8 cellular contexts compared by ENCODE assay signal in genomic region chr1:159010398-159010797, GRCh38. TPM values are rescaled to one million over a fixed set of nuclear protein-coding genes. Genes with fewer than 3 reads are reported as not detected.
A peak's percentile ranks its signal among the peaks of the same experiment; 100 is the strongest.
DNase-seq lines count a peak whose midpoint lies in the region; ATAC-seq and TF ChIP-seq lines count a peak whose summit lies in the region.

No MANE protein-coding gene starts in this region.

- H3K4me3 ChIP-seq in right atrium auricular region: peak overlapping the region; percentile 46 to 54
- peak overlapping the region; percentile 24 for H3K4me3 ChIP-seq in mucosa of descending colon
- peak overlapping the region; percentile 52 to 59 for H3K4me3 ChIP-seq in uterus

- no peaks in the 10 kb centered on the region for H3K9me3 ChIP-seq in right atrium auricular region
- H3K9me3 ChIP-seq in mucosa of descending colon: no peaks in the 10 kb centered on the region
- H3K9me3 ChIP-seq in uterus: no peaks in the 10 kb centered on the region

- CTCF ChIA-PET in MCF 10A (lab: Yijun Ruan, JAX): interaction anchor here (0.6 to 2.2 kb wide), 6 partner anchors 30 to 1019 kb away, joined by 3 to 8 read pairs (median 4); no protein-coding TSS in a partner anchor

- DNase-seq in right atrium auricular region (ENCODE audit: low spot score): no peak
- no peak for DNase-seq in cardiac septum (ENCODE audit: low spot score)
- no peak for DNase-seq in MCF 10A (ENCODE audit: unreplicated experiment)
- no peak for DNase-seq in mucosa of descending colon
- no peak for DNase-seq in uterus
- DNase-seq in NCI-H2196 treated with DMSO at 0.1 percent for 48 hours (lab: John Stamatoyannopoulos, UW; ENCODE audit: unreplicated experiment): no peak

- H3K27me3 Mint-ChIP-seq in MCF 10A (ENCODE audit: insufficient read depth, unreplicated experiment): no peaks in the 10 kb centered on the region

- peaks cover 0 to 36% of the 10 kb centered on the region in 2 donors for H3K4me1 ChIP-seq in right atrium auricular region
- peaks cover 14% of the 10 kb centered on the region for H3K4me1 ChIP-seq in mucosa of descending colon (ENCODE audit: low read depth)
- H3K4me1 ChIP-seq in uterus: no peaks in the 10 kb centered on the region

- TF ChIP-seq CTCF in right atrium auricular region (IDR thresholded peaks at IDR 0.05): no peak
- no peak for TF ChIP-seq CTCF in MCF 10A (IDR thresholded peaks at IDR 0.05; ENCODE audit: unreplicated experiment)
- TF ChIP-seq CTCF in mucosa of descending colon (IDR thresholded peaks at IDR 0.05): no peak
- no peak for TF ChIP-seq CTCF in uterus (IDR thresholded peaks at IDR 0.05)

- H3K4me1 Mint-ChIP-seq in MCF 10A (ENCODE audit: insufficient read depth, unreplicated experiment): peaks cover 58% of the 10 kb centered on the region

- H3K9me3 Mint-ChIP-seq in MCF 10A (ENCODE audit: unreplicated experiment): peaks cover 10% of the 10 kb centered on the region

- H3K27ac ChIP-seq in right atrium auricular region (peak overlapping the region; percentile 85), uterus (peak overlapping the region; percentile 88 to 98)

- peak overlapping the region; percentile 97 for H3K27ac Mint-ChIP-seq in MCF 10A (ENCODE audit: low read depth, unreplicated experiment)

- TF ChIP-seq POLR2A in uterus (IDR thresholded peaks at IDR 0.05): no peak

- H3K27me3 ChIP-seq in right atrium auricular region (no peaks in the 10 kb centered on the region), uterus (no peaks in the 10 kb centered on the region)

- peaks cover 39% of the 10 kb centered on the region for H3K36me3 Mint-ChIP-seq in MCF 10A (ENCODE audit: insufficient read depth, unreplicated experiment)

- ATAC-seq in mucosa of descending colon (no peak), GM21529 (IDR thresholded peaks at IDR 0.05; ENCODE audit: unreplicated experiment) (no peak), HG03521 (IDR thresholded peaks at IDR 0.05; ENCODE audit: unreplicated experiment) (no peak)

- H3K36me3 ChIP-seq in right atrium auricular region (no peaks in the 10 kb centered on the region), mucosa of descending colon (ENCODE audit: low read depth) (no peaks in the 10 kb centered on the region), uterus (no peaks in the 10 kb centered on the region)

- POLR2A ChIA-PET in MCF 10A (lab: Yijun Ruan, JAX): interaction anchor here (0.6 to 4.2 kb wide), 22 partner anchors 9 to 1878 kb away, joined by 3 to 120 read pairs (median 4); a partner anchor contains a TSS

- peak overlapping the region; percentile 88 for H3K4me3 Mint-ChIP-seq in MCF 10A (ENCODE audit: unreplicated experiment)

- BruUV-seq in MCF 10A (replicated peaks; lab: Mats Ljungman, UMichigan): TSS peak; percentile 75

- intact Hi-C loops in cardiac septum (cut with DNase I): loop anchor here (1.0 kb wide), 1 partner anchor 10 kb away; no protein-coding TSS in a partner anchor
- intact Hi-C loops in MCF 10A (cut with micrococcal nuclease): no loop called here
- intact Hi-C loops in mucosa of descending colon (cut with DNase I, micrococcal nuclease): no loop called here
- intact Hi-C loops in uterus (cut with DNase I; ENCODE audit: low total_unique reads): no loop called here

RNA-seq across cellular contexts. Expression of gene IFI16, which starts 0.7 kb away (rescaled TPM):
- total RNA-seq in right atrium auricular region: 10 to 100 TPM; 31.1 to 41.2 TPM
- 31.1 TPM for total RNA-seq in cardiac septum
- total RNA-seq in MCF 10A (2022): 139 and 163 TPM in 2 replicates
- 10 to 100 TPM; 14.4 to 37.9 (median 36.6) TPM for total RNA-seq in mucosa of descending colon
- 100 to 1,000 TPM in 1 of 4 donors, 10 to 100 TPM in 3; 41.9 to 114 (median 59.8) TPM for total RNA-seq in uterus
